Comparison of ENCODE assay signal across 1 cellular context in genomic region chr19:12938536-12939291, GRCh38.
A peak's percentile ranks its signal among the peaks of the same experiment; 100 is the strongest.
TF ChIP-seq lines count a peak whose summit lies in the region.

Gene CALR, plus strand, starts transcription at chr19:12938609. Its CDS starts 71 bp downstream, at chr19:12938680.

TF ChIP-seq in HEK293, 187 proteins besides CTCF, POLR2A, EP300 and RAD21 (continued from another document and continues in another):
- TF ChIP-seq PRDM10 (tag by site-specific recombination; IDR thresholded peaks at IDR 0.05) (peak; percentile 7; the same call in 1 of the 2 replicates), ZNF48 (tag by site-specific recombination; IDR thresholded peaks at IDR 0.05) (no peak), ZNF510 (tag by site-specific recombination; IDR thresholded peaks at IDR 0.05; ENCODE audit: insufficient replicate concordance) (no peak), ZBTB11 (tag by site-specific recombination; conservative IDR thresholded peaks at IDR 0.05; ENCODE audit: low read depth) (peak; percentile 40), BCL6B (tag by site-specific recombination; IDR thresholded peaks at IDR 0.05) (no peak), ZNF692 (tag by site-specific recombination; IDR thresholded peaks at IDR 0.05) (no peak), INSM2 (tag by site-specific recombination; IDR thresholded peaks at IDR 0.05) (peak; percentile 30; the same call in 1 of the 2 replicates), ZNF214 (tag by site-specific recombination; IDR thresholded peaks at IDR 0.05; ENCODE audit: borderline replicate concordance) (no peak), ATF2 (tag by site-specific recombination; IDR thresholded peaks at IDR 0.05; ENCODE audit: low read depth) (no peak), REST (tag by site-specific recombination; IDR thresholded peaks at IDR 0.05) (peak; percentile 71), ZNF664 (tag by site-specific recombination; IDR thresholded peaks at IDR 0.05) (no peak), KLF7 (tag by site-specific recombination; IDR thresholded peaks at IDR 0.05; ENCODE audit: borderline replicate concordance) (peak; percentile 66), KLF10 (tag by site-specific recombination; IDR thresholded peaks at IDR 0.05) (0 out of 2 replicates have a peak, but pooled peaks have one; percentile 26), ZNF660 (tag by site-specific recombination; IDR thresholded peaks at IDR 0.05) (peak; percentile 84), HIC1 (tag by site-specific recombination; IDR thresholded peaks at IDR 0.05) (no peak), ZNF626 (tag by site-specific recombination; IDR thresholded peaks at IDR 0.05) (no peak), BCL11A (tag by site-specific recombination; IDR thresholded peaks at IDR 0.05; ENCODE audit: low read depth) (no peak), ZNF169 (tag by site-specific recombination; IDR thresholded peaks at IDR 0.05) (no peak), GLI2 (tag by site-specific recombination; IDR thresholded peaks at IDR 0.05; ENCODE audit: borderline replicate concordance, low read depth) (no peak), SP3 (tag by site-specific recombination; IDR thresholded peaks at IDR 0.05) (peak; percentile 66), ZNF239 (tag by site-specific recombination; IDR thresholded peaks at IDR 0.05) (no peak), ZNF416 (tag by site-specific recombination; IDR thresholded peaks at IDR 0.05) (no peak), ZNF560 (tag by site-specific recombination; IDR thresholded peaks at IDR 0.05; ENCODE audit: borderline replicate concordance) (no peak), ZNF777 (tag by site-specific recombination; IDR thresholded peaks at IDR 0.05; ENCODE audit: borderline replicate concordance) (peak; percentile 96), ZNF426 (tag by site-specific recombination; IDR thresholded peaks at IDR 0.05) (no peak), ZNF580 (tag by site-specific recombination; IDR thresholded peaks at IDR 0.05) (peak; percentile 31; the same call in 1 of the 2 replicates), AEBP2 (tag by site-specific recombination; IDR thresholded peaks at IDR 0.05; ENCODE audit: borderline replicate concordance) (no peak), ZNF391 (tag by site-specific recombination; IDR thresholded peaks at IDR 0.05; ENCODE audit: borderline replicate concordance, low read depth) (peak; percentile 96; the same call in 1 of the 2 replicates), KLF1 (tag by site-specific recombination; IDR thresholded peaks at IDR 0.05) (peak; percentile 40), ZNF18 (tag by site-specific recombination; IDR thresholded peaks at IDR 0.05) (no peak), SP2 (tag by site-specific recombination; IDR thresholded peaks at IDR 0.05) (no peak)
